Comparison of ENCODE assay signal across 1 cellular context in genomic region chr22:37230673-37231405, GRCh38.
A peak's percentile ranks its signal among the peaks of the same experiment; 100 is the strongest.
TF ChIP-seq lines count a peak whose summit lies in the region.

No MANE protein-coding gene starts in this region.

TF ChIP-seq in GM12878, 131 proteins besides CTCF, POLR2A, EP300 and RAD21 (continued from another document):
- TF ChIP-seq ZBTB4 (CRISPR knock-in tag; IDR thresholded peaks at IDR 0.05) (no peak), USF2 (IDR thresholded peaks at IDR 0.05; ENCODE audit: borderline replicate concordance, low read depth, low read length) (no peak), MEF2A (IDR thresholded peaks at IDR 0.05; ENCODE audit: insufficient read depth, low read depth, low read length) (peak; percentile 92), ZNF217 (IDR thresholded peaks at IDR 0.05) (peak; percentile 83; the same call in 1 of the 2 replicates), HDAC2 (IDR thresholded peaks at IDR 0.05) (no peak), RB1 (IDR thresholded peaks at IDR 0.05; ENCODE audit: borderline replicate concordance) (no peak), NR2F1 (conservative IDR thresholded peaks at IDR 0.05) (0 out of 2 replicates have a peak, but pooled peaks have one; percentile 14), IRF3 (IDR thresholded peaks at IDR 0.05) (no peak), EED (IDR thresholded peaks at IDR 0.05; ENCODE audit: low read depth) (peak; percentile 75; the same call in 1 of the 2 replicates)
TF ChIP-seq in GM12878: peak in this region for 28.
